ENCODE assay signal across 17 cellular contexts in the genomic region with DNA sequence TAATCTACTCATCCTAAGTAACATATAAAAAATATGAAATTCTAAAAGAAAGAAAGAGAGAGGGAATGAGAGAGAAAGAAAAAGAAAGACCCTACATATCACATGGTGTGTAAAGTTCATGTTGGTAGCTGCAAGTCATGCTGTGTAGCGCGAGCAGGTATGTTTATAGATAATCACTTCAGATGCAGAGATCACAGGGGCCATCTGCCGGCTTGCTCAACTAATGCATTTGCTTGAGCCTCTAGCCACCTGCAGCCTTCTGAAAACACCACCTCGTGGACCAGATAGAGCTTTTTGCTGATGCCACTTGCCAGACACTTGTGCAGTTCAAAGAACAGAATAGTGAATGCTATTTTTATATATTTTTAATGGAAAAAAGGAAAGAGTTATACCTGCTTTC. TPM values are rescaled to one million over a fixed set of nuclear protein-coding genes. Genes with fewer than 3 reads are reported as not detected.
DNase-seq lines count a peak whose midpoint lies in the region; ATAC-seq and TF ChIP-seq lines count a peak whose summit lies in the region.
"Had no signal": no experiment of that assay in that cellular context is flagged by ENCODE, and none has a peak within 500 bp of the region (broad histone marks: within the 10 kb centered on the region; RNA-seq: fewer than 3 reads in every experiment).

No MANE protein-coding gene starts in this region.

- no peaks in the 10 kb centered on the region for H3K4me1 ChIP-seq in adrenal gland (replicated peaks in 1 of 2)

- H3K4me3 Mint-ChIP-seq in effector memory CD8-positive, alpha-beta T cell: no peak overlapping the region
- H3K4me3 Mint-ChIP-seq: activated naive CD8-positive, alpha-beta T cell treated with anti-CD3 and anti-CD28 coated beads for 36 hours; IgD-negative memory B cell; nephron; T-helper 2 cell treated with Interferon-gamma antibody and Interleukin-4, amounts not matched to agents 5 μg/mL and 100 μg/mL, for 36 hours; type B pancreatic cell had no signal

- no peak overlapping the region for H3K4me3 ChIP-seq in adrenal gland

- ATAC-seq in effector memory CD8-positive, alpha-beta T cell (replicated peaks): no peak
- no peak for ATAC-seq in HG03108 (IDR thresholded peaks at IDR 0.05; ENCODE audit: unreplicated experiment)
- ATAC-seq in GM19397 (IDR thresholded peaks at IDR 0.05; ENCODE audit: unreplicated experiment): no peak

- no peak overlapping the region for H3K27ac Mint-ChIP-seq in effector memory CD8-positive, alpha-beta T cell
- H3K27ac Mint-ChIP-seq: activated naive CD8-positive, alpha-beta T cell treated with anti-CD3 and anti-CD28 coated beads for 36 hours; IgD-negative memory B cell; nephron; T-helper 2 cell treated with Interferon-gamma antibody and Interleukin-4, amounts not matched to agents 5 μg/mL and 100 μg/mL, for 36 hours; type B pancreatic cell had no signal

- intact Hi-C loops in adrenal gland (cut with DNase I): no loop called here

- H3K36me3 ChIP-seq in adrenal gland (replicated peaks in 1 of 2): no peaks in the 10 kb centered on the region

- no peak for TF ChIP-seq POLR2A in adrenal gland (IDR thresholded peaks at IDR 0.05)

- H3K27me3 ChIP-seq in adrenal gland: no peaks in the 10 kb centered on the region

- H3K9me3 ChIP-seq in adrenal gland (replicated peaks in 1 of 3): no peaks in the 10 kb centered on the region

- H3K36me3 Mint-ChIP-seq in effector memory CD8-positive, alpha-beta T cell (ENCODE audit: insufficient read depth): no peaks in the 10 kb centered on the region
- H3K36me3 Mint-ChIP-seq: activated naive CD8-positive, alpha-beta T cell treated with anti-CD3 and anti-CD28 coated beads for 36 hours; IgD-negative memory B cell; type B pancreatic cell had no signal

- CTCF ChIA-PET in HEK293T (lab: Yijun Ruan, JAX): interaction anchor here (0.6 to 2.3 kb wide), 5 partner anchors 16 to 862 kb away, joined by 3 to 10 read pairs (median 3); no protein-coding TSS in a partner anchor

- DNase-seq in HEK293T (ENCODE audit: extremely low spot score) (peak; percentile 4), NCI-H345 (lab: John Stamatoyannopoulos, UW) (peak; percentile 40), adrenal gland (peak in 5 of 7 donors; percentile 18 to 75 (median 21)), DMS79 treated with DMSO at 0.1 percent for 48 hours (lab: John Stamatoyannopoulos, UW) (no peak)
- DNase-seq in effector memory CD8-positive, alpha-beta T cell: no peak
- DNase-seq: activated naive CD8-positive, alpha-beta T cell treated with anti-CD3 and anti-CD28 coated beads for 36 hours; foreskin fibroblast; GF-D8 had no signal

- POLR2A ChIA-PET in HEK293T (lab: Yijun Ruan, JAX): interaction anchor here (1.2 kb wide), 1 partner anchor 38 kb away, joined by 3 read pairs; no protein-coding TSS in a partner anchor

- H3K9me3 Mint-ChIP-seq in effector memory CD8-positive, alpha-beta T cell: peaks cover 7 to 11% of the 10 kb centered on the region in 2 donors
- H3K9me3 Mint-ChIP-seq: nephron, type B pancreatic cell had no signal

- 51 to 61% (median 56%) methylated on average over 4 of the region's 4 CpGs for WGBS in adrenal gland, 4 donors

- H3K4me1 Mint-ChIP-seq in effector memory CD8-positive, alpha-beta T cell (ENCODE audit: low read depth in 2 of 2): no peaks in the 10 kb centered on the region
- H3K4me1 Mint-ChIP-seq: activated naive CD8-positive, alpha-beta T cell treated with anti-CD3 and anti-CD28 coated beads for 36 hours; IgD-negative memory B cell; nephron had no signal

- TF ChIP-seq CTCF in 22Rv1 (IDR thresholded peaks at IDR 0.05) (peak; percentile 55), adrenal gland (IDR thresholded peaks at IDR 0.05) (peak in 2 of 6 experiments; percentile 6 to 29)

- no peak overlapping the region for H3K27ac ChIP-seq in 22Rv1
- no peak overlapping the region for H3K27ac ChIP-seq in adrenal gland

- H3K27me3 Mint-ChIP-seq in effector memory CD8-positive, alpha-beta T cell: no peaks in the 10 kb centered on the region
- H3K27me3 Mint-ChIP-seq: activated naive CD8-positive, alpha-beta T cell treated with anti-CD3 and anti-CD28 coated beads for 36 hours; IgD-negative memory B cell; type B pancreatic cell had no signal

TF ChIP-seq in HEK293T, 16 proteins besides CTCF, POLR2A, EP300 and RAD21:
- TF ChIP-seq BHLHE40 (IDR thresholded peaks at IDR 0.05; ENCODE audit: borderline replicate concordance) (no peak), ZNF384 (IDR thresholded peaks at IDR 0.05) (no peak), TARDBP (IDR thresholded peaks at IDR 0.05) (no peak), CTBP1 (IDR thresholded peaks at IDR 0.05; ENCODE audit: borderline replicate concordance) (no peak), ELF4 (IDR thresholded peaks at IDR 0.05) (no peak), FOXA1 (IDR thresholded peaks at IDR 0.05) (no peak), LEF1 (IDR thresholded peaks at IDR 0.05; ENCODE audit: borderline replicate concordance) (no peak), SP1 (IDR thresholded peaks at IDR 0.05) (no peak), FOXM1 (IDR thresholded peaks at IDR 0.05; ENCODE audit: borderline replicate concordance) (no peak), L3MBTL2 (conservative IDR thresholded peaks at IDR 0.05) (no peak), NFRKB (IDR thresholded peaks at IDR 0.05) (no peak), HDGF (IDR thresholded peaks at IDR 0.05; ENCODE audit: borderline replicate concordance) (no peak), FOXK2 (IDR thresholded peaks at IDR 0.05) (no peak), ARNT (IDR thresholded peaks at IDR 0.05) (no peak), SUZ12 (IDR thresholded peaks at IDR 0.05) (no peak)
- TF ChIP-seq, protein P1, sequence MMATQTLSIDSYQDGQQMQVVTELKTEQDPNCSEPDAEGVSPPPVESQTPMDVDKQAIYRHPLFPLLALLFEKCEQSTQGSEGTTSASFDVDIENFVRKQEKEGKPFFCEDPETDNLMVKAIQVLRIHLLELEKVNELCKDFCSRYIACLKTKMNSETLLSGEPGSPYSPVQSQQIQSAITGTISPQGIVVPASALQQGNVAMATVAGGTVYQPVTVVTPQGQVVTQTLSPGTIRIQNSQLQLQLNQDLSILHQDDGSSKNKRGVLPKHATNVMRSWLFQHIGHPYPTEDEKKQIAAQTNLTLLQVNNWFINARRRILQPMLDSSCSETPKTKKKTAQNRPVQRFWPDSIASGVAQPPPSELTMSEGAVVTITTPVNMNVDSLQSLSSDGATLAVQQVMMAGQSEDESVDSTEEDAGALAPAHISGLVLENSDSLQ (IDR thresholded peaks at IDR 0.05): no peak
TF ChIP-seq in HEK293T: peak in this region for 0.

RNA-seq across cellular contexts. Expression of a gene that starts 37.6 kb away (rescaled TPM):
- under 1 TPM in 4 of 8 donors, not detected in 4; 0.10 to 0.12 (median 0.11) TPM for total RNA-seq in adrenal gland
- polyA plus RNA-seq in adrenal gland: under 1 TPM in 2 of 3 donors, not detected in 1; under 0.01 to 0.04 TPM
- total RNA-seq: activated naive CD8-positive, alpha-beta T cell treated with anti-CD3 and anti-CD28 coated beads for 36 hours; OCI-LY7 had no signal
- polyA plus RNA-seq: IgD-negative memory B cell, keratinocyte had no signal

Comparison
In these comparisons a context has a peak if more than half of its experiments do, and no peak if none do; other contexts are left out.
1. DNase-seq: peak in HEK293T (single experiment), NCI-H345 (single experiment) and adrenal gland (5 of 7); none in effector memory CD8-positive, alpha-beta T cell (0 of 3) and DMS79 treated with DMSO at 0.1 percent for 48 hours (single experiment).